ENCODE assay signal across 24 cellular contexts in the genomic region with DNA sequence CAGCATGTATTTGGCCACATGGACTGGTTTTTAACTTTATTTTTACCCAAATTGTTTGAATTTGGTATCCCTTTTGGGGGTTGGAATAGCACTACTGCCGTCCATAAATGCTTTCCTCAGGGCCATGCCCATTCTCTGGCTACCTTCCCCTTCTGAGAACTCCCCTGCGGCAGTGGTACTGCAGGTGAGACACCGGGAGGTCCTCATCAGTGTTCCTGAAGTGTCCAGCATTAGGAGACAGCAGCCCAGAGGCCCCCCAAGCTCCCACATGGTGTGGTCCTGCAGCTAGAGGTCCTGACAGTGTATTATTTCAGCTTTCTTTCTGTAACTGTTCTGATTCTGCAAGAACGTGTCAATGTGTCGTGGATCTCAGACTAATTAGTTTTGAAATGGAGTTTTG. TPM values are rescaled to one million over a fixed set of nuclear protein-coding genes. Genes with fewer than 3 reads are reported as not detected.
DNase-seq lines count a peak whose midpoint lies in the region; ATAC-seq and TF ChIP-seq lines count a peak whose summit lies in the region.
"Had no signal": no experiment of that assay in that cellular context is flagged by ENCODE, and none has a peak within 500 bp of the region (broad histone marks: within the 10 kb centered on the region; RNA-seq: fewer than 3 reads in every experiment).

No MANE protein-coding gene starts in this region.

- H2BK20ac ChIP-seq in H9 (ENCODE audit: low read depth, low read length, poor library complexity, severe bottlenecking) = no peak overlapping the region

- in situ Hi-C loops in KBM-7 (cut with MboI; ENCODE audit: low pct_unique_long_range_greater_than_20kb, low sequenced_read_pairs) = no loop called here

- H3K4me1 Mint-ChIP-seq in H9 (peaks cover 50 to 56% of the 10 kb centered on the region in 2 experiments), nephron (peaks cover 44% of the 10 kb centered on the region), HFFc6 (ENCODE audit: low read depth) (peaks cover 63% of the 10 kb centered on the region)
- peaks cover 43% of the 10 kb centered on the region for H3K4me1 Mint-ChIP-seq in activated CD4-positive, alpha-beta T cell treated with anti-CD3 and anti-CD28 coated beads for 36 hours

- CTCF ChIA-PET in activated CD4-positive, alpha-beta T cell treated with anti-CD3 and anti-CD28 coated beads for 36 hours (lab: Charles Lee) = no interaction called here

- H3K18ac ChIP-seq in H9 (ENCODE audit: insufficient read length, low read depth, low read length) = no peak overlapping the region

- no peak overlapping the region for H2AFZ ChIP-seq in H9 (ENCODE audit: low read length)

- DNase-seq in H9 (no peak), adipocyte (ENCODE audit: low read depth) (no peak), HuH-7.5 (ENCODE audit: low spot score) (no peak), HFFc6 (no peak), KBM-7 (no peak)
- no peak for DNase-seq in activated CD4-positive, alpha-beta T cell treated with anti-CD3 and anti-CD28 coated beads for 36 hours
- DNase-seq: activated CD4-positive, alpha-beta T cell treated with anti-CD3 and anti-CD28 coated beads for 48 hours; activated gamma-delta T cell treated with Interleukin-2 at 50 U/mL for 16 hours; activated T-cell treated with anti-CD3 and anti-CD28 coated beads, Interleukin-2, amount 50 U/mL, for 24 hours; COR-L47; effector CD8-positive, alpha-beta T cell; foreskin fibroblast; HCEC 1CT; head of caudate nucleus; lower lobe of right lung; NCI-H1436; sigmoid colon; SK-N-SH; T-helper 2 cell; upper lobe of left lung had no signal

- no peak overlapping the region for H2BK120ac ChIP-seq in H9 (ENCODE audit: low read depth, low read length, poor library complexity, severe bottlenecking)

- H3K23ac ChIP-seq in H9 (ENCODE audit: insufficient read length, low read depth, low read length) = no peak overlapping the region

- no peaks in the 10 kb centered on the region for H3K27me3 ChIP-seq in H9 (ENCODE audit: insufficient read depth, low read length)
- H3K27me3 ChIP-seq in adipocyte (replicated peaks; ENCODE audit: control insufficient read depth, insufficient read depth, low read length) = no peaks in the 10 kb centered on the region
- no peaks in the 10 kb centered on the region for H3K27me3 ChIP-seq in stomach smooth muscle (ENCODE audit: control insufficient read depth in 1 of 2, insufficient read depth in 2 of 2, low read length in 2 of 2)
- H3K27me3 ChIP-seq: BLaER1, sigmoid colon, upper lobe of left lung had no signal

- H2AK5ac ChIP-seq in H9 (ENCODE audit: insufficient read length, low read length) = no peak overlapping the region

- H2BK5ac ChIP-seq in H9 (ENCODE audit: insufficient read length, low read length) = no peak overlapping the region

- H3K4me3 ChIP-seq in adipocyte (ENCODE audit: low read length) (peak overlapping the region; percentile 84), stomach smooth muscle (ENCODE audit: low read length in 2 of 2) (peak overlapping the region; percentile 3 to 28)
- H3K4me3 ChIP-seq: BLaER1, prostate gland had no signal

- no CpG with 5 or more reads among the region's 5 CpGs for WGBS in H9 (ENCODE audit: extremely low coverage, insufficient read length, low lambda C conversion rate)

- H3K9ac ChIP-seq in H9 (ENCODE audit: extremely low read depth, insufficient read length, low read length) = no peak overlapping the region
- H3K9ac ChIP-seq in adipocyte (ENCODE audit: low read length) = peak overlapping the region; percentile 98
- peak overlapping the region in 1 of 2 donors; percentile 70 for H3K9ac ChIP-seq in stomach smooth muscle (ENCODE audit: low read length in 2 of 2)
- H3K9ac ChIP-seq: BLaER1, SK-N-SH had no signal

- H2BK12ac ChIP-seq in H9 (ENCODE audit: insufficient read length, low read depth, low read length) = no peak overlapping the region

- H3K4me1 ChIP-seq in H9 (ENCODE audit: insufficient read depth, low read length) = peaks cover 5% of the 10 kb centered on the region; the same call in 1 of the 2 replicates
- peaks cover 51% of the 10 kb centered on the region for H3K4me1 ChIP-seq in adipocyte (ENCODE audit: control insufficient read depth, insufficient read depth, low read length)
- H3K4me1 ChIP-seq in stomach smooth muscle (ENCODE audit: control insufficient read depth, insufficient read depth, low read length) = peaks cover 15% of the 10 kb centered on the region
- H3K4me1 ChIP-seq: prostate gland had no signal

- POLR2A ChIA-PET in activated CD4-positive, alpha-beta T cell treated with anti-CD3 and anti-CD28 coated beads for 36 hours (lab: Charles Lee) = interaction anchor here (0.6 kb wide), 1 partner anchor 8 kb away, joined by 5 read pairs; no protein-coding TSS in a partner anchor

- no peak overlapping the region for H3K14ac ChIP-seq in H9 (ENCODE audit: insufficient read depth, low read length)

- H4K8ac ChIP-seq in H9 (replicated peaks; ENCODE audit: insufficient read length, low read depth, low read length) = no peak overlapping the region

- no peak overlapping the region for H3K56ac ChIP-seq in H9 (ENCODE audit: insufficient read length, low read depth, low read length)

- intact Hi-C loops in activated CD4-positive, alpha-beta T cell treated with anti-CD3 and anti-CD28 coated beads for 36 hours (cut with DNase I, micrococcal nuclease) = loop anchor here in 1 of 2 experiments (10.0 kb wide), 2 partner anchors 633 to 953 kb away; partner anchors contain the start of gene SH3GLB1

- H3K9me3 Mint-ChIP-seq in H9 (no peaks in the 10 kb centered on the region; a peak in 1 of 5 replicates), nephron (no peaks in the 10 kb centered on the region), HFFc6 (no peaks in the 10 kb centered on the region)
- no peaks in the 10 kb centered on the region for H3K9me3 Mint-ChIP-seq in activated CD4-positive, alpha-beta T cell treated with anti-CD3 and anti-CD28 coated beads for 36 hours (ENCODE audit: low read depth)
- H3K9me3 Mint-ChIP-seq: activated T-cell treated with anti-CD3 and anti-CD28 coated beads, Interleukin-2, amount 50 U/mL, for 24 hours had no signal

- H4K20me1 ChIP-seq in H9 (ENCODE audit: control insufficient read depth, insufficient read depth, insufficient read length) = no peaks in the 10 kb centered on the region

- no peak overlapping the region for H3T11ph ChIP-seq in H9 (ENCODE audit: low read length)

- no peaks in the 10 kb centered on the region; the same call in 1 of the 2 replicates for H3K27me3 Mint-ChIP-seq in H9 (ENCODE audit: low read depth)
- peaks cover 5% of the 10 kb centered on the region for H3K27me3 Mint-ChIP-seq in nephron (ENCODE audit: low read depth)
- H3K27me3 Mint-ChIP-seq in HFFc6 (ENCODE audit: insufficient read depth) = no peaks in the 10 kb centered on the region; the same call in none of the 2 replicates
- H3K27me3 Mint-ChIP-seq in activated CD4-positive, alpha-beta T cell treated with anti-CD3 and anti-CD28 coated beads for 36 hours = peaks cover 16% of the 10 kb centered on the region

- no peak for ATAC-seq in activated CD4-positive, alpha-beta T cell treated with anti-CD3 and anti-CD28 coated beads for 36 hours
- ATAC-seq: lower lobe of right lung had no signal

- H3K23me2 ChIP-seq in H9 (ENCODE audit: insufficient read length, low read depth, low read length, poor library complexity, severe bottlenecking) = no peaks in the 10 kb centered on the region

- no peak overlapping the region for H4K5ac ChIP-seq in H9 (ENCODE audit: insufficient read length, low read depth, low read length)

- TF ChIP-seq CTCF in H9 (conservative IDR thresholded peaks at IDR 0.05) (no peak), nephron (IDR thresholded peaks at IDR 0.05; ENCODE audit: unreplicated experiment in 3 of 3) (no peak), HFFc6 (IDR thresholded peaks at IDR 0.05) (no peak)

- H3K9me3 ChIP-seq in H9 (ENCODE audit: control insufficient read depth, low read depth, low read length) (no peaks in the 10 kb centered on the region), adipocyte (ENCODE audit: control insufficient read depth, low read length) (no peaks in the 10 kb centered on the region), stomach smooth muscle (ENCODE audit: control insufficient read depth in 2 of 2, low read length in 2 of 2) (no peaks in the 10 kb centered on the region)
- H3K9me3 ChIP-seq: BLaER1, lower lobe of right lung, prostate gland, sigmoid colon, SK-N-SH, upper lobe of left lung had no signal

- peaks cover 9% of the 10 kb centered on the region for H3K79me1 ChIP-seq in H9 (ENCODE audit: insufficient read depth, low read depth, low read length, poor library complexity, severe bottlenecking)

- H3K27ac Mint-ChIP-seq in H9 (0 out of 7 replicates have a peak overlapping the region, but pooled peaks of 2 of the 3 experiments have one; percentile 17 to 19), nephron (no peak overlapping the region), HFFc6 (no peak overlapping the region)
- H3K27ac Mint-ChIP-seq in activated CD4-positive, alpha-beta T cell treated with anti-CD3 and anti-CD28 coated beads for 36 hours = no peak overlapping the region
- H3K27ac Mint-ChIP-seq: activated T-cell treated with anti-CD3 and anti-CD28 coated beads, Interleukin-2, amount 50 U/mL, for 24 hours had no signal

- H4K91ac ChIP-seq in H9 (ENCODE audit: insufficient read length, low read depth, low read length) = no peak overlapping the region

- H3K36me3 Mint-ChIP-seq in H9 (ENCODE audit: insufficient read depth in 1 of 3, low read depth in 3 of 3) (peaks cover 42 to 57% (median 53%) of the 10 kb centered on the region in 3 experiments; a peak in 6 of 7 replicates), nephron (ENCODE audit: low read depth) (peaks cover 59% of the 10 kb centered on the region), HFFc6 (ENCODE audit: low read depth) (peaks cover 50% of the 10 kb centered on the region)
- H3K36me3 Mint-ChIP-seq in activated CD4-positive, alpha-beta T cell treated with anti-CD3 and anti-CD28 coated beads for 36 hours (ENCODE audit: low read depth) = peaks cover 25% of the 10 kb centered on the region

- no peak overlapping the region for H2BK15ac ChIP-seq in H9 (ENCODE audit: low read depth, low read length)

- H3K4me3 Mint-ChIP-seq in H9 = no peak overlapping the region
- peak overlapping the region; percentile 31 to 45 (median 31) for H3K4me3 Mint-ChIP-seq in nephron
- H3K4me3 Mint-ChIP-seq in HFFc6 = no peak overlapping the region
- no peak overlapping the region for H3K4me3 Mint-ChIP-seq in activated CD4-positive, alpha-beta T cell treated with anti-CD3 and anti-CD28 coated beads for 36 hours
- H3K4me3 Mint-ChIP-seq: activated T-cell treated with anti-CD3 and anti-CD28 coated beads, Interleukin-2, amount 50 U/mL, for 24 hours had no signal

- H3K27ac ChIP-seq in H9 (ENCODE audit: insufficient read length, low read depth, low read length) (no peak overlapping the region), stomach smooth muscle (ENCODE audit: low read length) (no peak overlapping the region)
- H3K27ac ChIP-seq: BLaER1, lower lobe of right lung had no signal

- peaks cover 15% of the 10 kb centered on the region; the same call in 1 of the 2 replicates for H3K79me2 ChIP-seq in H9 (ENCODE audit: insufficient read depth, low read length)

- no peak overlapping the region for H3K4me2 ChIP-seq in H9 (ENCODE audit: insufficient read depth, insufficient read length, low read length)
- H3K4me2 ChIP-seq: BLaER1 had no signal

- no peak overlapping the region for H3K4ac ChIP-seq in H9 (ENCODE audit: low read depth, low read length)

- H3K36me3 ChIP-seq in adipocyte (ENCODE audit: control insufficient read depth, insufficient read depth, low read length, severe bottlenecking) (peaks cover 77% of the 10 kb centered on the region), stomach smooth muscle (ENCODE audit: control insufficient read depth in 2 of 2, insufficient read depth in 2 of 2, low read length in 2 of 2) (peaks cover 12 to 30% of the 10 kb centered on the region in 2 donors)
- H3K36me3 ChIP-seq: prostate gland had no signal

RNA-seq across cellular contexts. Expression of gene LMO4, which starts 8.9 kb away (rescaled TPM):
- total RNA-seq in H9 (2021) = 64.9 and 66.2 TPM in 2 replicates
- total RNA-seq in HFFc6 (2021; fragmentation: NEBNext Ultra II Directional; extraction: Animal tissue kit (Norgen Biotek cat#: 25700)) = 10 to 100 TPM; 33.1 to 43.4 (median 38.3) TPM
- 10 to 100 TPM; 10.2 to 10.5 TPM for total RNA-seq in activated CD4-positive, alpha-beta T cell treated with anti-CD3 and anti-CD28 coated beads for 36 hours

Comparison
In these comparisons a context has a peak if more than half of its experiments do, and no peak if none do; other contexts are left out.
1. H3K27ac Mint-ChIP-seq: peak in H9 (2 of 3); none in nephron (0 of 3), HFFc6 (single experiment) and activated CD4-positive, alpha-beta T cell treated with anti-CD3 and anti-CD28 coated beads for 36 hours (single experiment).
2. H3K4me3 Mint-ChIP-seq: peak in nephron (3 of 3); none in H9 (0 of 2), HFFc6 (single experiment) and activated CD4-positive, alpha-beta T cell treated with anti-CD3 and anti-CD28 coated beads for 36 hours (single experiment).